ENCODE assay signal across 9 cellular contexts in the genomic region with DNA sequence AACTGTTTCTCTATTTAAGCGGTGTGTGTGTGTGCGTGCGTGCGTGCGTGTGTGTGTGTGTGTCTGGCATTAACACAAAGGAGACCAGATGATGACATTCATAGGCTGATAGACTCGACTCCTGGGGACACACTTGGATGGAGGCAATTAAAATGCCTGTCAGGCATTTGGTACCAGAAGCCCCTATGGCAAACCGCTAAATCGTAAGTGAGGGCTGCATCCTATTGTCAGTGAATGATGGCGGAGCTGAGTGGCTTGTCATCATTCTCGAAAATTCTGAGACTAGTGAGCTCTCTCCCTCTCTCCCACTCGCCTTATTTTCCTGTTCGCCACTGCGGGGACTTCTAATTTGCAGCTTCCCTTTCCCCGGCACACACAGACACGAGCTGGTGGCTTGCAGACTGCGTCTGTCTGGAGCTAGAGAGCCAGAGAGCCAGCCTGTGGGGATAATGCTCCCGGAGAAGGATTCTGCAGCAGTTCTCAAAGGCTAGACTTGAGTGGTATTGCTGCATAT.
DNase-seq lines count a peak whose midpoint lies in the region; TF ChIP-seq lines count a peak whose summit lies in the region.
"Had no signal": no experiment of that assay in that cellular context is flagged by ENCODE, and none has a peak within 500 bp of the region (broad histone marks: within the 10 kb centered on the region; RNA-seq: fewer than 3 reads in every experiment).

No MANE protein-coding gene starts in this region.

- H3K4me3 ChIP-seq in H7 (ENCODE audit: insufficient read depth, low read depth, low read length): no peak overlapping the region
- peak overlapping the region in 2 of 4 donors; percentile 4 to 28 for H3K4me3 ChIP-seq in sigmoid colon
- H3K4me3 ChIP-seq: pancreas had no signal

- no peaks in the 10 kb centered on the region for H3K9me3 Mint-ChIP-seq in endothelial cell (ENCODE audit: unreplicated experiment)

- in situ Hi-C loops in GM13976 (cut with MboI; ENCODE audit: low sequenced_read_pairs, unreplicated experiment): no loop called here

- H3K36me3 Mint-ChIP-seq in endothelial cell (ENCODE audit: low read depth, unreplicated experiment): no peaks in the 10 kb centered on the region

- no peaks in the 10 kb centered on the region for H3K27me3 Mint-ChIP-seq in endothelial cell (ENCODE audit: unreplicated experiment)

- H3K27me3 ChIP-seq in H7 (ENCODE audit: control insufficient read depth, insufficient read depth, low read length) (no peaks in the 10 kb centered on the region), sigmoid colon (no peaks in the 10 kb centered on the region)
- H3K27me3 ChIP-seq: pancreas had no signal

- no peak for TF ChIP-seq CTCF in endothelial cell (IDR thresholded peaks at IDR 0.05; ENCODE audit: unreplicated experiment)
- TF ChIP-seq CTCF in GM20000 (IDR thresholded peaks at IDR 0.05; ENCODE audit: extremely low read depth, missing control alignments): no peak
- TF ChIP-seq CTCF in GM13976 (IDR thresholded peaks at IDR 0.05; ENCODE audit: borderline replicate concordance, control extremely low read depth, extremely low read depth, insufficient read depth, missing control alignments): no peak
- TF ChIP-seq CTCF in sigmoid colon (IDR thresholded peaks at IDR 0.05): no peak

- DNase-seq in H7 (peak; percentile 4), NCI-H82 (lab: John Stamatoyannopoulos, UW) (peak; percentile 89), endothelial cell (ENCODE audit: low spot score) (peak; percentile 10), occipital lobe (lab: John Stamatoyannopoulos, UW) (peak; percentile 59), GM20000 (ENCODE audit: low spot score) (no peak), GM13976 (ENCODE audit: low spot score) (no peak), sigmoid colon (no peak)
- no peak for DNase-seq in NK-92 treated with Interleukin-12 subunit alpha and Interleukin-12 subunit beta, amount 100 ng/mL, for 24 hours (lab: John Stamatoyannopoulos, UW)
- DNase-seq: pancreas had no signal

- peaks cover 15% of the 10 kb centered on the region for H3K4me1 Mint-ChIP-seq in endothelial cell (ENCODE audit: unreplicated experiment)

- H3K36me3 ChIP-seq in H7 (replicated peaks; ENCODE audit: control insufficient read depth, insufficient read depth, low read length) (no peaks in the 10 kb centered on the region), sigmoid colon (no peaks in the 10 kb centered on the region)
- H3K36me3 ChIP-seq: pancreas had no signal

- H3K4me3 Mint-ChIP-seq in endothelial cell (ENCODE audit: unreplicated experiment): no peak overlapping the region

- no peak for TF ChIP-seq POLR2A in sigmoid colon (IDR thresholded peaks at IDR 0.05)

- intact Hi-C loops in sigmoid colon (cut with DNase I): loop anchor here (10.0 kb wide), 1 partner anchor 244 kb away; no protein-coding TSS in a partner anchor

- H3K4me1 ChIP-seq in sigmoid colon: no peaks in the 10 kb centered on the region
- H3K4me1 ChIP-seq: pancreas had no signal

- no peaks in the 10 kb centered on the region for H3K9me3 ChIP-seq in sigmoid colon
- H3K9me3 ChIP-seq: pancreas had no signal

- no peak for TF ChIP-seq EP300 in sigmoid colon (IDR thresholded peaks at IDR 0.05)

- H3K27ac ChIP-seq in sigmoid colon: no peak overlapping the region
- H3K27ac ChIP-seq: pancreas had no signal

- no peak overlapping the region for H3K27ac Mint-ChIP-seq in endothelial cell (ENCODE audit: unreplicated experiment)

- 38 to 43% methylated on average over 17 of the region's 17 CpGs for WGBS in sigmoid colon, 2 donors

Comparison
In these comparisons a context has a peak if more than half of its experiments do, and no peak if none do; other contexts are left out.
1. DNase-seq: peak in H7 (single experiment), NCI-H82 (single experiment), endothelial cell (single experiment) and occipital lobe (single experiment); none in GM20000 (single experiment), GM13976 (single experiment), NK-92 treated with Interleukin-12 subunit alpha and Interleukin-12 subunit beta, amount 100 ng/mL, for 24 hours (single experiment) and sigmoid colon (single experiment).